Comparison of ENCODE assay signal across 1 cellular context in genomic region chr15:69394556-69395282, GRCh38.
TF ChIP-seq lines count a peak whose summit lies in the region.

No MANE protein-coding gene starts in this region.

TF ChIP-seq in HEK293, 187 proteins besides CTCF, POLR2A, EP300 and RAD21 (continued from another document):
- peak; percentile 89 for TF ChIP-seq ZNF692 (tag by site-specific recombination; IDR thresholded peaks at IDR 0.05)
- TF ChIP-seq ZSCAN16 (tag by site-specific recombination; IDR thresholded peaks at IDR 0.05), result no peak
- TF ChIP-seq, protein P1, sequence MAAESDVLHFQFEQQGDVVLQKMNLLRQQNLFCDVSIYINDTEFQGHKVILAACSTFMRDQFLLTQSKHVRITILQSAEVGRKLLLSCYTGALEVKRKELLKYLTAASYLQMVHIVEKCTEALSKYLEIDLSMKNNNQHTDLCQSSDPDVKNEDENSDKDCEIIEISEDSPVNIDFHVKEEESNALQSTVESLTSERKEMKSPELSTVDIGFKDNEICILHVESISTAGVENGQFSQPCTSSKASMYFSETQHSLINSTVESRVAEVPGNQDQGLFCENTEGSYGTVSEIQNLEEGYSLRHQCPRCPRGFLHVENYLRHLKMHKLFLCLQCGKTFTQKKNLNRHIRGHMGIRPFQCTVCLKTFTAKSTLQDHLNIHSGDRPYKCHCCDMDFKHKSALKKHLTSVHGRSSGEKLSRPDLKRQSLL (tag by site-specific recombination; IDR thresholded peaks at IDR 0.05), result 0 out of 2 replicates have a peak, but pooled peaks have one; percentile 6
- TF ChIP-seq PRDM2 (tag by site-specific recombination; IDR thresholded peaks at IDR 0.05; ENCODE audit: borderline replicate concordance), result no peak
- peak; percentile 91 for TF ChIP-seq ZFP69B (tag by site-specific recombination; IDR thresholded peaks at IDR 0.05)
- TF ChIP-seq ZNF148 (tag by site-specific recombination; IDR thresholded peaks at IDR 0.05; ENCODE audit: borderline replicate concordance), result no peak
- TF ChIP-seq ZEB2 (tag by site-specific recombination; IDR thresholded peaks at IDR 0.05), result no peak
- TF ChIP-seq ZNF335 (tag by site-specific recombination; conservative IDR thresholded peaks at IDR 0.05), result peak; percentile 26; the same call in 1 of the 2 replicates
- TF ChIP-seq ZNF114 (tag by site-specific recombination; IDR thresholded peaks at IDR 0.05), result no peak
- TF ChIP-seq ZNF449 (tag by site-specific recombination; IDR thresholded peaks at IDR 0.05), result peak; percentile 93
TF ChIP-seq in HEK293: peak in this region for 17.
